ENCODE assay signal across 14 cellular contexts in genomic region chr1:206609229-206609991, GRCh38. TPM values are rescaled to one million over a fixed set of nuclear protein-coding genes. Genes with fewer than 3 reads are reported as not detected.
DNase-seq lines count a peak whose midpoint lies in the region; ATAC-seq lines count a peak whose summit lies in the region.
"Had no signal": no experiment of that assay in that cellular context is flagged by ENCODE, and none has a peak within 500 bp of the region (broad histone marks: within the 10 kb centered on the region; RNA-seq: fewer than 3 reads in every experiment).

No MANE protein-coding gene starts in this region.

- no peak overlapping the region for H2BK5ac ChIP-seq in mesenchymal stem cell (ENCODE audit: low read depth, low read length, poor library complexity, severe bottlenecking)

- H3K36me3 Mint-ChIP-seq in T-helper 2 cell treated with Interferon-gamma antibody and Interleukin-4, amounts not matched to agents 5 μg/mL and 100 μg/mL, for 36 hours (ENCODE audit: low read depth): peaks cover 26% of the 10 kb centered on the region
- peaks cover 5% of the 10 kb centered on the region for H3K36me3 Mint-ChIP-seq in T-helper 17 cell (ENCODE audit: low read depth)
- H3K36me3 Mint-ChIP-seq in effector memory CD8-positive, alpha-beta T cell (ENCODE audit: insufficient read depth): peaks cover 34% of the 10 kb centered on the region

- ATAC-seq in GM18907 (IDR thresholded peaks at IDR 0.05; ENCODE audit: unreplicated experiment): peak; percentile 30
- ATAC-seq in T-helper 17 cell: no peak
- ATAC-seq in effector memory CD8-positive, alpha-beta T cell (replicated peaks): no peak
- ATAC-seq in HG03139 (IDR thresholded peaks at IDR 0.05; ENCODE audit: unreplicated experiment): no peak
- ATAC-seq: esophagus mucosa, lower lobe of right lung had no signal

- no peak overlapping the region for H3K23ac ChIP-seq in mesenchymal stem cell (ENCODE audit: low read length in 2 of 2)

- no peak overlapping the region for H3K27ac ChIP-seq in mesenchymal stem cell (ENCODE audit: low read length, poor library complexity, severe bottlenecking)
- H3K27ac ChIP-seq: lower lobe of right lung had no signal

- no peak overlapping the region for H3K18ac ChIP-seq in mesenchymal stem cell (ENCODE audit: low read depth in 1 of 2, low read length in 2 of 2)

- H3K27ac Mint-ChIP-seq in T-helper 2 cell treated with Interferon-gamma antibody and Interleukin-4, amounts not matched to agents 5 μg/mL and 100 μg/mL, for 36 hours: peak overlapping the region; percentile 29
- peak overlapping the region; percentile 98 for H3K27ac Mint-ChIP-seq in T-helper 17 cell
- H3K27ac Mint-ChIP-seq in effector memory CD8-positive, alpha-beta T cell: peak overlapping the region in 1 of 2 donors; percentile 29

- H3K4me3 Mint-ChIP-seq in T-helper 2 cell treated with Interferon-gamma antibody and Interleukin-4, amounts not matched to agents 5 μg/mL and 100 μg/mL, for 36 hours: peak overlapping the region; percentile 5
- no peak overlapping the region for H3K4me3 Mint-ChIP-seq in T-helper 17 cell
- no peak overlapping the region for H3K4me3 Mint-ChIP-seq in effector memory CD8-positive, alpha-beta T cell

- no peak overlapping the region for H3K4ac ChIP-seq in mesenchymal stem cell (ENCODE audit: low read depth in 1 of 2, low read length in 2 of 2)

- no peak overlapping the region for H3K14ac ChIP-seq in mesenchymal stem cell (ENCODE audit: low read length in 2 of 2)

- H2AFZ ChIP-seq in mesenchymal stem cell (ENCODE audit: low read depth, low read length): no peak overlapping the region

- H2BK120ac ChIP-seq in mesenchymal stem cell (ENCODE audit: low read depth, low read length): no peak overlapping the region

- H3K27me3 ChIP-seq in mesenchymal stem cell (ENCODE audit: control insufficient read depth in 1 of 2, insufficient read depth in 1 of 2, low read length in 2 of 2): no peaks in the 10 kb centered on the region

- H4K8ac ChIP-seq in mesenchymal stem cell (ENCODE audit: low read length): no peak overlapping the region

- H3K4me2 ChIP-seq in mesenchymal stem cell (ENCODE audit: low read length, poor library complexity, severe bottlenecking): no peak overlapping the region

- H3K9me3 ChIP-seq in T-helper 17 cell (ENCODE audit: control insufficient read depth, low read length, poor library complexity, severe bottlenecking) (no peaks in the 10 kb centered on the region), mesenchymal stem cell (ENCODE audit: control insufficient read depth, low read length) (no peaks in the 10 kb centered on the region)
- H3K9me3 ChIP-seq: lower lobe of right lung had no signal

- peaks cover 17% of the 10 kb centered on the region for H3K79me1 ChIP-seq in mesenchymal stem cell (replicated peaks; ENCODE audit: low read length, poor library complexity, severe bottlenecking)

- H3K9ac ChIP-seq in mesenchymal stem cell (ENCODE audit: low read length): peak overlapping the region; percentile 10

- WGBS in mesenchymal stem cell: 100% methylated on average over 2 of the region's 4 CpGs

- peaks cover 7 to 54% of the 10 kb centered on the region in 2 experiments for H3K36me3 ChIP-seq in mesenchymal stem cell (ENCODE audit: control insufficient read depth in 1 of 2, insufficient read depth in 2 of 2, low read depth in 1 of 2, low read length in 2 of 2)

- no peak overlapping the region for H4K91ac ChIP-seq in mesenchymal stem cell (ENCODE audit: low read length)

- H2BK12ac ChIP-seq in mesenchymal stem cell (ENCODE audit: low read length in 2 of 2): no peak overlapping the region

- no peaks in the 10 kb centered on the region for H3K9me3 Mint-ChIP-seq in T-helper 2 cell treated with Interferon-gamma antibody and Interleukin-4, amounts not matched to agents 5 μg/mL and 100 μg/mL, for 36 hours
- H3K9me3 Mint-ChIP-seq in effector memory CD8-positive, alpha-beta T cell: no peaks in the 10 kb centered on the region

- peaks cover 6% of the 10 kb centered on the region for H3K4me1 ChIP-seq in mesenchymal stem cell (ENCODE audit: control insufficient read depth, insufficient read depth, low read depth, low read length)

- no peak overlapping the region for H2BK15ac ChIP-seq in mesenchymal stem cell (ENCODE audit: low read depth, poor library complexity, severe bottlenecking)

- no peak overlapping the region for H3K4me3 ChIP-seq in mesenchymal stem cell (ENCODE audit: insufficient read depth in 1 of 2, low read depth in 1 of 2, low read length in 2 of 2)
- H3K4me3 ChIP-seq: lower lobe of right lung had no signal

- H2AK5ac ChIP-seq in mesenchymal stem cell (ENCODE audit: low read length, severe bottlenecking): no peak overlapping the region

- peak; percentile 16 for DNase-seq in T-helper 2 cell treated with Interferon-gamma antibody and Interleukin-4, amounts not matched to agents 5 μg/mL and 100 μg/mL, for 36 hours (ENCODE audit: low spot score)
- DNase-seq in T-helper 2 cell (no peak), T-helper 17 cell (no peak), mesenchymal stem cell (no peak), NOMO-1 treated with dmso at 0.1 percent for 144 hours (lab: John Stamatoyannopoulos, UW; ENCODE audit: unreplicated experiment) (no peak)
- DNase-seq in effector memory CD8-positive, alpha-beta T cell: no peak
- DNase-seq: lower lobe of right lung, NCI-H1092, NCI-H446 treated with DMSO at 0.1 percent for 48 hours, occipital lobe, T1000 had no signal

- H3K27me3 Mint-ChIP-seq in T-helper 2 cell treated with Interferon-gamma antibody and Interleukin-4, amounts not matched to agents 5 μg/mL and 100 μg/mL, for 36 hours (ENCODE audit: low read depth): no peaks in the 10 kb centered on the region
- no peaks in the 10 kb centered on the region for H3K27me3 Mint-ChIP-seq in T-helper 17 cell
- no peaks in the 10 kb centered on the region for H3K27me3 Mint-ChIP-seq in effector memory CD8-positive, alpha-beta T cell

- peaks cover 26% of the 10 kb centered on the region for H3K4me1 Mint-ChIP-seq in T-helper 2 cell treated with Interferon-gamma antibody and Interleukin-4, amounts not matched to agents 5 μg/mL and 100 μg/mL, for 36 hours (ENCODE audit: low read depth)
- peaks cover 16% of the 10 kb centered on the region for H3K4me1 Mint-ChIP-seq in T-helper 17 cell
- H3K4me1 Mint-ChIP-seq in effector memory CD8-positive, alpha-beta T cell (ENCODE audit: low read depth in 2 of 2): peaks cover 9 to 13% of the 10 kb centered on the region in 2 donors

RNA-seq across cellular contexts. Expression of gene EIF2D, which starts 2.9 kb away (rescaled TPM):
- 10 to 100 TPM; 43.6 to 45.4 TPM for total RNA-seq in T-helper 17 cell
- polyA plus RNA-seq in mesenchymal stem cell (2013, experiment 1 of 2): 35.2 TPM
- polyA plus RNA-seq in mesenchymal stem cell (2013, experiment 2 of 2): 37.7 TPM

RNA-seq across cellular contexts. Expression of gene DYRK3, which starts 25.9 kb away (rescaled TPM):
- total RNA-seq in T-helper 17 cell: 1 to 10 TPM; 3.0 to 3.6 TPM
- 12.2 TPM for polyA plus RNA-seq in mesenchymal stem cell (2013, experiment 1 of 2)
- polyA plus RNA-seq in mesenchymal stem cell (2013, experiment 2 of 2): 12.4 TPM
